In genomic region chr1:15962671-15963362, GRCh38 we compare ENCODE assay signal across 1 cellular context.
TF ChIP-seq lines count a peak whose summit lies in the region.

No MANE protein-coding gene starts in this region.

TF ChIP-seq in GM12878, 131 proteins besides CTCF, POLR2A, EP300 and RAD21:
- TF ChIP-seq SMAD5 (IDR thresholded peaks at IDR 0.05; ENCODE audit: low read depth) (no peak), ZNF24 (IDR thresholded peaks at IDR 0.05) (no peak), ZSCAN29 (IDR thresholded peaks at IDR 0.05) (no peak), NRF1 (conservative IDR thresholded peaks at IDR 0.05; ENCODE audit: low read depth, low read length) (no peak), NR2C2 (IDR thresholded peaks at IDR 0.05; ENCODE audit: borderline replicate concordance, control insufficient read depth, insufficient read length, low read depth) (no peak), SUZ12 (IDR thresholded peaks at IDR 0.05; ENCODE audit: unreplicated experiment) (no peak), CHD1 (IDR thresholded peaks at IDR 0.05; ENCODE audit: low read depth, low read length) (no peak), RFX5 (IDR thresholded peaks at IDR 0.05; ENCODE audit: low read depth, low read length) (no peak), BCL11A (IDR thresholded peaks at IDR 0.05; ENCODE audit: low read depth, low read length) (no peak), BHLHE40 (IDR thresholded peaks at IDR 0.05; ENCODE audit: borderline replicate concordance in 1 of 2, low read depth in 2 of 2, low read length in 1 of 2) (no peak)
- TF ChIP-seq, protein P1, sequence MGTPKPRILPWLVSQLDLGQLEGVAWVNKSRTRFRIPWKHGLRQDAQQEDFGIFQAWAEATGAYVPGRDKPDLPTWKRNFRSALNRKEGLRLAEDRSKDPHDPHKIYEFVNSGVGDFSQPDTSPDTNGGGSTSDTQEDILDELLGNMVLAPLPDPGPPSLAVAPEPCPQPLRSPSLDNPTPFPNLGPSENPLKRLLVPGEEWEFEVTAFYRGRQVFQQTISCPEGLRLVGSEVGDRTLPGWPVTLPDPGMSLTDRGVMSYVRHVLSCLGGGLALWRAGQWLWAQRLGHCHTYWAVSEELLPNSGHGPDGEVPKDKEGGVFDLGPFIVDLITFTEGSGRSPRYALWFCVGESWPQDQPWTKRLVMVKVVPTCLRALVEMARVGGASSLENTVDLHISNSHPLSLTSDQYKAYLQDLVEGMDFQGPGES (IDR thresholded peaks at IDR 0.05), result no peak
